Comparison of ENCODE assay signal across 26 cellular contexts in the genomic region with DNA sequence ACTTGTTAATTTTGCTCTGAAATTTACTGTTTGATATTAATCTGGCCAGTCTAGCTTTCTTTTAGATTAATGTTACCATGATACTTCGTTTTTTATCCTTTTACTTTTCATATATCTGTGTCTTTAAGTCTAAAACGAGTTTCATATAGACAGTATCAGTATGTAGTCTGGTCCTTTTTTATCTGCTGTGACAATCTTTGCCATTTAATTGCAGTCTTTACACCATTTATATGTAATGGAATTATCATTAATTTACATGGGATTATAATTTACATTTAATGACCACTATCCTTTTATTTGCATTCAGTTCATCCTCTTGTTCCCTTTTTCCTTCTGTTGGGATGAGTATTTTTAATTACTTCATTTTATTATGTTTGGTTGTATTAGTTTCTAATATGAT.
"Had no signal": no experiment of that assay in that cellular context is flagged by ENCODE, and none has a peak within 500 bp of the region (broad histone marks: within the 10 kb centered on the region; RNA-seq: fewer than 3 reads in every experiment).

No MANE protein-coding gene starts in this region.

- H3K27me3 ChIP-seq: adrenal gland, body of pancreas had no signal

- H3K27ac ChIP-seq: adrenal gland, body of pancreas had no signal

- H3K9me3 ChIP-seq: adrenal gland, body of pancreas had no signal

- H3K9me2 ChIP-seq: SK-N-SH had no signal

- H3K27ac Mint-ChIP-seq: activated CD8-positive, alpha-beta T cell treated with anti-CD3 and anti-CD28 coated beads for 36 hours; activated naive CD8-positive, alpha-beta T cell treated with anti-CD3 and anti-CD28 coated beads, Interleukin-2, amount 10 ng/mL, durations not matched to agents 7 days and 5 days had no signal

- H3K27me3 Mint-ChIP-seq: activated CD8-positive, alpha-beta T cell treated with anti-CD3 and anti-CD28 coated beads for 36 hours; activated naive CD8-positive, alpha-beta T cell treated with anti-CD3 and anti-CD28 coated beads, Interleukin-2, amount 10 ng/mL, durations not matched to agents 7 days and 5 days; central memory CD8-positive, alpha-beta T cell had no signal

- ATAC-seq: activated CD4-positive, CD25-positive, alpha-beta regulatory T cell treated with anti-CD3 and anti-CD28 coated beads, Interleukin-2, amount 50 U/mL, for 24 hours; activated CD8-positive, alpha-beta T cell treated with anti-CD3 and anti-CD28 coated beads for 36 hours; body of pancreas; Panc1; Right ventricle myocardium inferior had no signal

- H3K4me3 Mint-ChIP-seq: activated CD8-positive, alpha-beta T cell treated with anti-CD3 and anti-CD28 coated beads for 36 hours; activated naive CD8-positive, alpha-beta T cell treated with anti-CD3 and anti-CD28 coated beads, Interleukin-2, amount 10 ng/mL, durations not matched to agents 7 days and 5 days; central memory CD8-positive, alpha-beta T cell; T-helper 1 cell treated with Interleukin-12 subunit alpha and Interleukin-12 subunit beta and Interleukin-4 antibody, amounts not matched to agents 30 μg/mL and 1 μg/mL, for 36 hours had no signal

- H3K9ac ChIP-seq: SK-N-SH had no signal

- H3K4me2 ChIP-seq: SK-N-SH had no signal

- H3K4me3 ChIP-seq: adrenal gland, body of pancreas had no signal

- H3K36me3 ChIP-seq: adrenal gland had no signal

- H3K9me3 Mint-ChIP-seq: activated naive CD8-positive, alpha-beta T cell treated with anti-CD3 and anti-CD28 coated beads, Interleukin-2, amount 10 ng/mL, durations not matched to agents 7 days and 5 days; central memory CD8-positive, alpha-beta T cell had no signal

- DNase-seq: activated CD4-positive, alpha-beta T cell treated with anti-CD3 and anti-CD28 coated beads for 4 hours; activated CD8-positive, alpha-beta memory T cell treated with anti-CD3 and anti-CD28 coated beads, Interleukin-2, amount 50 U/mL, for 4 hours; activated CD8-positive, alpha-beta T cell treated with anti-CD3 and anti-CD28 coated beads for 36 hours; activated naive CD4-positive, alpha-beta T cell treated with anti-CD3 and anti-CD28 coated beads, Interleukin-2, amount 50 U/mL, for 16 hours; activated naive CD8-positive, alpha-beta T cell treated with anti-CD3 and anti-CD28 coated beads, Interleukin-2, amount 10 ng/mL, durations not matched to agents 7 days and 5 days; activated T-cell treated with anti-CD3 and anti-CD28 coated beads, Interleukin-2, amount 50 U/mL, for 1 hour; adrenal gland; aorta; body of pancreas; KG1; MV-4-11; NCI-H1092 treated with DMSO at 0.1 percent for 48 hours; NCI-H1436; NCI-H187; NCI-H2081; NCI-H510A treated with DMSO at 0.1 percent for 48 hours; NCI-H69; NK-92 treated with Interleukin-12 subunit alpha and Interleukin-12 subunit beta, amount 100 ng/mL, for 24 hours; OCI-M1; RPMI8226; SK-N-SH had no signal
